Comparison of ENCODE assay signal across 9 cellular contexts in genomic region chr10:119189811-119190282, GRCh38. TPM values are rescaled to one million over a fixed set of nuclear protein-coding genes. Genes with fewer than 3 reads are reported as not detected.
A peak's percentile ranks its signal among the peaks of the same experiment; 100 is the strongest.
DNase-seq lines count a peak whose midpoint lies in the region; ATAC-seq and TF ChIP-seq lines count a peak whose summit lies in the region.
"Had no signal": no experiment of that assay in that cellular context is flagged by ENCODE, and none has a peak within 500 bp of the region (broad histone marks: within the 10 kb centered on the region; RNA-seq: fewer than 3 reads in every experiment).

No MANE protein-coding gene starts in this region.

- CTCF ChIA-PET in activated CD4-positive, alpha-beta memory T cell treated with anti-CD3 and anti-CD28 coated beads for 36 hours (lab: Charles Lee) = interaction anchor here (0.7 to 3.3 kb wide), 5 partner anchors 9 to 255 kb away, joined by 3 to 33 read pairs (median 8); partner anchors contain the start of gene GRK5
- CTCF ChIA-PET in activated CD4-positive, alpha-beta memory T cell treated with anti-CD3 and anti-CD28 coated beads, Interleukin-2, amount 10 ng/mL, durations not matched to agents 7 days and 5 days (lab: Charles Lee) = interaction anchor here (0.6 to 2.8 kb wide), 4 partner anchors 9 to 438 kb away, joined by 3 to 34 read pairs (median 4); no protein-coding TSS in a partner anchor

- no peaks in the 10 kb centered on the region for H3K9me3 ChIP-seq in RWPE2 (ENCODE audit: severe bottlenecking)
- no peaks in the 10 kb centered on the region for H3K9me3 ChIP-seq in left lung

- H3K27ac Mint-ChIP-seq in activated CD4-positive, alpha-beta memory T cell treated with anti-CD3 and anti-CD28 coated beads for 36 hours = no peak overlapping the region
- H3K27ac Mint-ChIP-seq in activated CD4-positive, alpha-beta memory T cell treated with anti-CD3 and anti-CD28 coated beads, Interleukin-2, amount 10 ng/mL, durations not matched to agents 7 days and 5 days = no peak overlapping the region
- peak overlapping the region; percentile 45 for H3K27ac Mint-ChIP-seq in stimulated activated naive CD8-positive, alpha-beta T cell treated with anti-CD3 and anti-CD28 coated beads, Interleukin-15, Interleukin-2, amounts not matched to agents 100 ng/mL and 50 ng/mL, for 24 hours
- H3K27ac Mint-ChIP-seq: activated naive CD8-positive, alpha-beta T cell had no signal

- peak; percentile 33 for DNase-seq in activated CD4-positive, alpha-beta memory T cell treated with anti-CD3 and anti-CD28 coated beads for 36 hours
- no peak for DNase-seq in activated CD4-positive, alpha-beta memory T cell treated with anti-CD3 and anti-CD28 coated beads, Interleukin-2, amount 10 ng/mL, durations not matched to agents 7 days and 5 days
- no peak for DNase-seq in RWPE2 (ENCODE audit: low spot score)
- DNase-seq in fibroblast of the aortic adventitia (ENCODE audit: low read depth) = peak; percentile 77
- no peak for DNase-seq in left lung
- no peak for DNase-seq in stimulated activated CD4-positive, alpha-beta T cell treated with anti-CD3 and anti-CD28 coated beads, Interleukin-4, amount 100 ng/mL, for 24 hours
- DNase-seq in mucosa of gallbladder (ENCODE audit: low spot score) = no peak

- peaks cover 18% of the 10 kb centered on the region for H3K4me1 Mint-ChIP-seq in activated CD4-positive, alpha-beta memory T cell treated with anti-CD3 and anti-CD28 coated beads for 36 hours (ENCODE audit: low read depth)
- H3K4me1 Mint-ChIP-seq in activated CD4-positive, alpha-beta memory T cell treated with anti-CD3 and anti-CD28 coated beads, Interleukin-2, amount 10 ng/mL, durations not matched to agents 7 days and 5 days = peaks cover 20% of the 10 kb centered on the region
- H3K4me1 Mint-ChIP-seq in stimulated activated naive CD8-positive, alpha-beta T cell treated with anti-CD3 and anti-CD28 coated beads, Interleukin-15, Interleukin-2, amounts not matched to agents 100 ng/mL and 50 ng/mL, for 24 hours (ENCODE audit: low read depth) = peaks cover 27% of the 10 kb centered on the region

- H3K36me3 Mint-ChIP-seq in activated CD4-positive, alpha-beta memory T cell treated with anti-CD3 and anti-CD28 coated beads for 36 hours = no peaks in the 10 kb centered on the region
- H3K36me3 Mint-ChIP-seq in activated CD4-positive, alpha-beta memory T cell treated with anti-CD3 and anti-CD28 coated beads, Interleukin-2, amount 10 ng/mL, durations not matched to agents 7 days and 5 days (ENCODE audit: low read depth) = no peaks in the 10 kb centered on the region
- no peaks in the 10 kb centered on the region for H3K36me3 Mint-ChIP-seq in stimulated activated naive CD8-positive, alpha-beta T cell treated with anti-CD3 and anti-CD28 coated beads, Interleukin-15, Interleukin-2, amounts not matched to agents 100 ng/mL and 50 ng/mL, for 24 hours (ENCODE audit: low read depth)
- H3K36me3 Mint-ChIP-seq: activated naive CD8-positive, alpha-beta T cell had no signal

- H3K4me1 ChIP-seq in RWPE2 (ENCODE audit: insufficient read depth, poor library complexity, severe bottlenecking) = peaks cover 13% of the 10 kb centered on the region
- H3K4me1 ChIP-seq in left lung = no peaks in the 10 kb centered on the region

- peak overlapping the region; percentile 72 for H3K27ac ChIP-seq in RWPE2 (ENCODE audit: poor library complexity, severe bottlenecking)
- no peak overlapping the region for H3K27ac ChIP-seq in left lung

- no peaks in the 10 kb centered on the region for H3K27me3 Mint-ChIP-seq in activated CD4-positive, alpha-beta memory T cell treated with anti-CD3 and anti-CD28 coated beads for 36 hours
- H3K27me3 Mint-ChIP-seq in activated CD4-positive, alpha-beta memory T cell treated with anti-CD3 and anti-CD28 coated beads, Interleukin-2, amount 10 ng/mL, durations not matched to agents 7 days and 5 days = peaks cover 5% of the 10 kb centered on the region
- no peaks in the 10 kb centered on the region for H3K27me3 Mint-ChIP-seq in stimulated activated naive CD8-positive, alpha-beta T cell treated with anti-CD3 and anti-CD28 coated beads, Interleukin-15, Interleukin-2, amounts not matched to agents 100 ng/mL and 50 ng/mL, for 24 hours
- H3K27me3 Mint-ChIP-seq: activated naive CD8-positive, alpha-beta T cell had no signal

- intact Hi-C loops in activated CD4-positive, alpha-beta memory T cell treated with anti-CD3 and anti-CD28 coated beads for 36 hours (cut with micrococcal nuclease) = no loop called here
- intact Hi-C loops in left lung (cut with DNase I) = no loop called here

- no peaks in the 10 kb centered on the region for H3K36me3 ChIP-seq in RWPE2 (ENCODE audit: low read depth)
- H3K36me3 ChIP-seq in left lung = no peaks in the 10 kb centered on the region

- TF ChIP-seq CTCF in RWPE2 (IDR thresholded peaks at IDR 0.05; ENCODE audit: poor library complexity, severe bottlenecking) (no peak), fibroblast of the aortic adventitia (IDR thresholded peaks at IDR 0.05; ENCODE audit: insufficient read depth, low read length) (no peak), left lung (IDR thresholded peaks at IDR 0.05) (no peak)

- H3K27me3 ChIP-seq in RWPE2 (ENCODE audit: insufficient read depth, poor library complexity, severe bottlenecking) (no peaks in the 10 kb centered on the region), left lung (no peaks in the 10 kb centered on the region)

- H3K4me3 ChIP-seq in RWPE2 (ENCODE audit: severe bottlenecking) = no peak overlapping the region
- no peak overlapping the region for H3K4me3 ChIP-seq in fibroblast of the aortic adventitia (ENCODE audit: low read depth, low read length)
- H3K4me3 ChIP-seq in left lung = no peak overlapping the region

- no peak overlapping the region for H3K4me3 Mint-ChIP-seq in activated CD4-positive, alpha-beta memory T cell treated with anti-CD3 and anti-CD28 coated beads for 36 hours
- no peak overlapping the region for H3K4me3 Mint-ChIP-seq in activated CD4-positive, alpha-beta memory T cell treated with anti-CD3 and anti-CD28 coated beads, Interleukin-2, amount 10 ng/mL, durations not matched to agents 7 days and 5 days
- peak overlapping the region; percentile 7 for H3K4me3 Mint-ChIP-seq in stimulated activated naive CD8-positive, alpha-beta T cell treated with anti-CD3 and anti-CD28 coated beads, Interleukin-15, Interleukin-2, amounts not matched to agents 100 ng/mL and 50 ng/mL, for 24 hours
- H3K4me3 Mint-ChIP-seq: activated naive CD8-positive, alpha-beta T cell had no signal

- no peaks in the 10 kb centered on the region for H3K9me3 Mint-ChIP-seq in activated CD4-positive, alpha-beta memory T cell treated with anti-CD3 and anti-CD28 coated beads for 36 hours
- H3K9me3 Mint-ChIP-seq in activated CD4-positive, alpha-beta memory T cell treated with anti-CD3 and anti-CD28 coated beads, Interleukin-2, amount 10 ng/mL, durations not matched to agents 7 days and 5 days = no peaks in the 10 kb centered on the region
- H3K9me3 Mint-ChIP-seq in stimulated activated naive CD8-positive, alpha-beta T cell treated with anti-CD3 and anti-CD28 coated beads, Interleukin-15, Interleukin-2, amounts not matched to agents 100 ng/mL and 50 ng/mL, for 24 hours = no peaks in the 10 kb centered on the region

- ATAC-seq in RWPE2 (ENCODE audit: low read depth) (peak; percentile 7; the same call in 2 of the 3 replicates), left lung (no peak)

- POLR2A ChIA-PET in activated CD4-positive, alpha-beta memory T cell treated with anti-CD3 and anti-CD28 coated beads for 36 hours (lab: Charles Lee) = interaction anchor here (1.1 kb wide), 1 partner anchor 9 kb away, joined by 3 read pairs; no protein-coding TSS in a partner anchor
- POLR2A ChIA-PET in activated CD4-positive, alpha-beta memory T cell treated with anti-CD3 and anti-CD28 coated beads, Interleukin-2, amount 10 ng/mL, durations not matched to agents 7 days and 5 days (lab: Charles Lee) = interaction anchor here (0.6 to 2.6 kb wide), 5 partner anchors 9 to 280 kb away, joined by 3 to 9 read pairs (median 4); partner anchors contain the start of gene GRK5

RNA-seq across cellular contexts. Expression of gene PRDX3, which starts 11.2 kb away (rescaled TPM):
- total RNA-seq in activated CD4-positive, alpha-beta memory T cell treated with anti-CD3 and anti-CD28 coated beads for 36 hours = 100 to 1,000 TPM; 173 to 182 TPM
- 100 to 1,000 TPM; 115 to 117 TPM for total RNA-seq in activated CD4-positive, alpha-beta memory T cell treated with anti-CD3 and anti-CD28 coated beads, Interleukin-2, amount 10 ng/mL, durations not matched to agents 7 days and 5 days
- 67.0 and 189 TPM in 2 replicates for total RNA-seq in fibroblast of the aortic adventitia (ENCODE audit: low replicate concordance)
- total RNA-seq in left lung = 100 to 1,000 TPM; 122 to 123 TPM
- 126 TPM for total RNA-seq in mucosa of gallbladder

RNA-seq across cellular contexts. Expression of gene GRK5, which starts 17.5 kb away (rescaled TPM):
- 10 to 100 TPM; 22.7 to 23.0 TPM for total RNA-seq in activated CD4-positive, alpha-beta memory T cell treated with anti-CD3 and anti-CD28 coated beads for 36 hours
- 10 to 100 TPM; 29.8 to 30.6 TPM for total RNA-seq in activated CD4-positive, alpha-beta memory T cell treated with anti-CD3 and anti-CD28 coated beads, Interleukin-2, amount 10 ng/mL, durations not matched to agents 7 days and 5 days
- total RNA-seq in fibroblast of the aortic adventitia (ENCODE audit: low replicate concordance) (7.0 and 20.5 TPM in 2 replicates), left lung (10 to 100 TPM; 34.6 to 39.2 TPM), mucosa of gallbladder (21.1 TPM)

RNA-seq across cellular contexts. Expression of gene SFXN4, which starts 24.3 kb away (rescaled TPM):
- 10 to 100 TPM; 38.3 to 38.7 TPM for total RNA-seq in activated CD4-positive, alpha-beta memory T cell treated with anti-CD3 and anti-CD28 coated beads for 36 hours
- 10 to 100 TPM; 19.6 to 22.6 TPM for total RNA-seq in activated CD4-positive, alpha-beta memory T cell treated with anti-CD3 and anti-CD28 coated beads, Interleukin-2, amount 10 ng/mL, durations not matched to agents 7 days and 5 days
- total RNA-seq in fibroblast of the aortic adventitia (ENCODE audit: low replicate concordance) (4.7 and 25.6 TPM in 2 replicates), left lung (10 to 100 TPM; 13.2 to 23.1 TPM), mucosa of gallbladder (15.8 TPM)

Comparison
In these comparisons a context has a peak if more than half of its experiments do, and no peak if none do; other contexts are left out.
1. DNase-seq: peak in activated CD4-positive, alpha-beta memory T cell treated with anti-CD3 and anti-CD28 coated beads for 36 hours (single experiment) and fibroblast of the aortic adventitia (single experiment); none in activated CD4-positive, alpha-beta memory T cell treated with anti-CD3 and anti-CD28 coated beads, Interleukin-2, amount 10 ng/mL, durations not matched to agents 7 days and 5 days (single experiment), RWPE2 (single experiment), left lung (0 of 2), stimulated activated CD4-positive, alpha-beta T cell treated with anti-CD3 and anti-CD28 coated beads, Interleukin-4, amount 100 ng/mL, for 24 hours (single experiment) and mucosa of gallbladder (single experiment).